In genomic region chr12:51505363-51505762, GRCh38 we compare ENCODE assay signal across 20 cellular contexts.
"Had no signal": no experiment of that assay in that cellular context is flagged by ENCODE, and none has a peak within 500 bp of the region (broad histone marks: within the 10 kb centered on the region; RNA-seq: fewer than 3 reads in every experiment).

No MANE protein-coding gene starts in this region.

- DNase-seq: effector CD8-positive, alpha-beta T cell; gastrocnemius medialis; heart right ventricle; hypothalamus; mammary epithelial cell; naive thymus-derived CD4-positive, alpha-beta T cell; ovary; right cardiac atrium; small intestine; stimulated activated CD4-positive, alpha-beta T cell treated with anti-CD3 and anti-CD28 coated beads, Interleukin-12 subunit alpha, Interleukin-12 subunit beta, amount 100 ng/mL, for 4 hours; stimulated activated naive CD4-positive, alpha-beta T cell; stomach; substantia nigra had no signal

- H3K4me3 ChIP-seq: coronary artery, gastrocnemius medialis, heart right ventricle, ovary, stomach, thoracic aorta had no signal

- H3K36me3 ChIP-seq: gastrocnemius medialis, heart right ventricle, neutrophil, ovary, stomach, thoracic aorta had no signal

- H3K27ac ChIP-seq: coronary artery, gastrocnemius medialis, heart right ventricle, neutrophil, stomach, thoracic aorta had no signal

- H3K9me3 ChIP-seq: gastrocnemius medialis, heart right ventricle, neutrophil, ovary, stomach, thoracic aorta had no signal

- H3K27ac Mint-ChIP-seq: progenitor cell of endocrine pancreas, type B pancreatic cell had no signal

- H3K4me3 Mint-ChIP-seq: naive thymus-derived CD4-positive, alpha-beta T cell; type B pancreatic cell had no signal

- ATAC-seq: esophagus mucosa; gastrocnemius medialis; heart right ventricle; left lobe of liver; naive thymus-derived CD4-positive, alpha-beta T cell; right cardiac atrium had no signal

- H3K27me3 Mint-ChIP-seq: progenitor cell of endocrine pancreas, type B pancreatic cell had no signal

- H3K9me3 Mint-ChIP-seq: naive thymus-derived CD4-positive, alpha-beta T cell; type B pancreatic cell had no signal

- H3K27me3 ChIP-seq: gastrocnemius medialis, ovary, stomach had no signal

- H3K4me1 ChIP-seq: gastrocnemius medialis, heart right ventricle, stomach had no signal
